Comparison of ENCODE assay signal across 8 cellular contexts in genomic region chr12:94459773-94460593, GRCh38. TPM values are rescaled to one million over a fixed set of nuclear protein-coding genes. Genes with fewer than 3 reads are reported as not detected.
A peak's percentile ranks its signal among the peaks of the same experiment; 100 is the strongest.
DNase-seq lines count a peak whose midpoint lies in the region; ATAC-seq and TF ChIP-seq lines count a peak whose summit lies in the region.

TSS of gene CEP83 (minus strand) at chr12:94459867. CDS start at chr12:94412490, 47,377 bp downstream.

- ATAC-seq in HG03460 (IDR thresholded peaks at IDR 0.05; ENCODE audit: unreplicated experiment), result peak; percentile 97

- intact Hi-C loops in activated CD4-positive, alpha-beta T cell treated with anti-CD3 and anti-CD28 coated beads, Interleukin-2, amount 10 ng/mL, durations not matched to agents 24 days and 14 days (cut with micrococcal nuclease), result loop anchor here (1.0 to 10.0 kb wide), 11 partner anchors 31 to 888 kb away; partner anchors contain the start of genes CRADD, NDUFA12, PLXNC1 and SOCS2

- H3K27me3 ChIP-seq in BE2C, result 0 out of 2 replicates have a peak, but pooled peaks cover 2% of the 10 kb centered on the region

- H3K36me3 Mint-ChIP-seq in activated CD4-positive, alpha-beta T cell treated with anti-CD3 and anti-CD28 coated beads, Interleukin-2, amount 10 ng/mL, durations not matched to agents 24 days and 14 days (ENCODE audit: low read depth), result peaks cover 25% of the 10 kb centered on the region

- peaks cover 11% of the 10 kb centered on the region for H3K9me3 Mint-ChIP-seq in activated CD4-positive, alpha-beta T cell treated with anti-CD3 and anti-CD28 coated beads, Interleukin-2, amount 10 ng/mL, durations not matched to agents 24 days and 14 days

- H3K27me3 Mint-ChIP-seq in activated CD4-positive, alpha-beta T cell treated with anti-CD3 and anti-CD28 coated beads, Interleukin-2, amount 10 ng/mL, durations not matched to agents 24 days and 14 days, result peaks cover 4% of the 10 kb centered on the region

- H3K4me1 Mint-ChIP-seq in activated CD4-positive, alpha-beta T cell treated with anti-CD3 and anti-CD28 coated beads, Interleukin-2, amount 10 ng/mL, durations not matched to agents 24 days and 14 days, result peaks cover 29% of the 10 kb centered on the region

- peak within 1 kb of the TSS; percentile 92 for H3K4me3 ChIP-seq in BE2C (ENCODE audit: low read depth, low read length)

- peak; percentile 96 for DNase-seq in BE2C
- DNase-seq in GM19240 (ENCODE audit: insufficient read length, low spot score), result peak; percentile 83
- peak; percentile 84 to 96 for DNase-seq in NCI-H526 (lab: John Stamatoyannopoulos, UW)
- DNase-seq in activated CD4-positive, alpha-beta T cell treated with anti-CD3 and anti-CD28 coated beads, Interleukin-2, amount 10 ng/mL, durations not matched to agents 24 days and 14 days, result peak; percentile 100
- DNase-seq in cortex of kidney (lab: John Stamatoyannopoulos, UW), result peak; percentile 93
- peak; percentile 98 for DNase-seq in left kidney (ENCODE audit: low read depth, low spot score)
- peak; percentile 98 to 99 for DNase-seq in stimulated activated CD4-positive, alpha-beta T cell treated with anti-CD3 and anti-CD28 coated beads, Interleukin-2, amount 100 ng/mL, for 24 hours

- H3K4me1 ChIP-seq in BE2C, result no peaks in the 10 kb centered on the region

- H3K27ac Mint-ChIP-seq in activated CD4-positive, alpha-beta T cell treated with anti-CD3 and anti-CD28 coated beads, Interleukin-2, amount 10 ng/mL, durations not matched to agents 24 days and 14 days, result peak within 1 kb of the TSS; percentile 98

- no peaks in the 10 kb centered on the region for H3K36me3 ChIP-seq in BE2C

- peak within 1 kb of the TSS; percentile 98 for H3K4me3 Mint-ChIP-seq in activated CD4-positive, alpha-beta T cell treated with anti-CD3 and anti-CD28 coated beads, Interleukin-2, amount 10 ng/mL, durations not matched to agents 24 days and 14 days

- H3K9me3 ChIP-seq in BE2C, result no peaks in the 10 kb centered on the region

- TF ChIP-seq CTCF in BE2C (IDR thresholded peaks at IDR 0.05; ENCODE audit: low read depth, low read length), result no peak

RNA-seq across cellular contexts. Expression of gene CEP83, which starts in this region (rescaled TPM):
- 7.1 TPM for polyA plus RNA-seq in BE2C (2012; ENCODE audit: insufficient read depth, insufficient read length, low read depth)
- 36.9 and 38.7 TPM in 2 replicates for total RNA-seq in activated CD4-positive, alpha-beta T cell treated with anti-CD3 and anti-CD28 coated beads, Interleukin-2, amount 10 ng/mL, durations not matched to agents 24 days and 14 days

Comparison
In these comparisons a context has a peak if more than half of its experiments do, and no peak if none do; other contexts are left out.
1. Peak in every context shown above with its lines: DNase-seq, ATAC-seq and H3K4me3 ChIP-seq.